Comparison of ENCODE assay signal across 1 cellular context in the genomic region with DNA sequence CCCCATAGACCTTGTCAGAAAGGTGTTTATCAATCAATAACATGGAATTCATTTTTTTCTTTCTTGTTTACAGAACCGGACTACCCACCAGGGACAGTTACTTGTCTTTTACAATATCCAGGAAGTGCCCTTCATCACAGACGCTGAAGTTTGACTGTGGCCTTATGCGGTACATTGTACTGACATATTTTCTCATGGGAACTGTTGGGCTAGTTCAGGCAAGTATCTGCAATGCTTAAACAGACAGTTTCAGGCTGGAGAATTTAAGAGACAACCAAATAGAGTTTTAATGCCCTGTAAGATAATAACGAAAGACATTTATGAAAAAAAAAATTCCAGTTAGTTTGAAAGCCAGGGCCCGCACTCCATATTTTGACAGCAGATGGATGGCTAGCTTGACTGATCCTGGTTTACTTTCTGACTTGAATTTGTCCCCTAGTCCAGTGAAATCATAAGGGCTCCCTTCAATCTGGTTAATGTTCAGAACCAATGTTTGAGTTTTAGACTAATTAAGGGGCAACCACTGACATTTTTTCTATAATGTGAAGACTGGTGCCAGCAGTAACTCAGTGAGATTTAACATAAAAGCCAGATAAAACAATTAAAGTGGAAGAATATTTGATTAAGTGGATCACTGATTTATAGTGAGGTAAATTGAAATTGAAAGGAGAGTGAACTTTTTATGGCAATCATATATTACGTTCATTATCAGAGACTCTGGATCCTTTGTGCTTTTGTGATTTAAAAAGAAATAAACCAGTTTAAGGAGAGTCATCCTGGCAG.
TF ChIP-seq lines count a peak whose summit lies in the region.

No MANE protein-coding gene starts in this region.

TF ChIP-seq in GM23338, 12 proteins besides CTCF, POLR2A, EP300 and RAD21:
- TF ChIP-seq, protein P1, sequence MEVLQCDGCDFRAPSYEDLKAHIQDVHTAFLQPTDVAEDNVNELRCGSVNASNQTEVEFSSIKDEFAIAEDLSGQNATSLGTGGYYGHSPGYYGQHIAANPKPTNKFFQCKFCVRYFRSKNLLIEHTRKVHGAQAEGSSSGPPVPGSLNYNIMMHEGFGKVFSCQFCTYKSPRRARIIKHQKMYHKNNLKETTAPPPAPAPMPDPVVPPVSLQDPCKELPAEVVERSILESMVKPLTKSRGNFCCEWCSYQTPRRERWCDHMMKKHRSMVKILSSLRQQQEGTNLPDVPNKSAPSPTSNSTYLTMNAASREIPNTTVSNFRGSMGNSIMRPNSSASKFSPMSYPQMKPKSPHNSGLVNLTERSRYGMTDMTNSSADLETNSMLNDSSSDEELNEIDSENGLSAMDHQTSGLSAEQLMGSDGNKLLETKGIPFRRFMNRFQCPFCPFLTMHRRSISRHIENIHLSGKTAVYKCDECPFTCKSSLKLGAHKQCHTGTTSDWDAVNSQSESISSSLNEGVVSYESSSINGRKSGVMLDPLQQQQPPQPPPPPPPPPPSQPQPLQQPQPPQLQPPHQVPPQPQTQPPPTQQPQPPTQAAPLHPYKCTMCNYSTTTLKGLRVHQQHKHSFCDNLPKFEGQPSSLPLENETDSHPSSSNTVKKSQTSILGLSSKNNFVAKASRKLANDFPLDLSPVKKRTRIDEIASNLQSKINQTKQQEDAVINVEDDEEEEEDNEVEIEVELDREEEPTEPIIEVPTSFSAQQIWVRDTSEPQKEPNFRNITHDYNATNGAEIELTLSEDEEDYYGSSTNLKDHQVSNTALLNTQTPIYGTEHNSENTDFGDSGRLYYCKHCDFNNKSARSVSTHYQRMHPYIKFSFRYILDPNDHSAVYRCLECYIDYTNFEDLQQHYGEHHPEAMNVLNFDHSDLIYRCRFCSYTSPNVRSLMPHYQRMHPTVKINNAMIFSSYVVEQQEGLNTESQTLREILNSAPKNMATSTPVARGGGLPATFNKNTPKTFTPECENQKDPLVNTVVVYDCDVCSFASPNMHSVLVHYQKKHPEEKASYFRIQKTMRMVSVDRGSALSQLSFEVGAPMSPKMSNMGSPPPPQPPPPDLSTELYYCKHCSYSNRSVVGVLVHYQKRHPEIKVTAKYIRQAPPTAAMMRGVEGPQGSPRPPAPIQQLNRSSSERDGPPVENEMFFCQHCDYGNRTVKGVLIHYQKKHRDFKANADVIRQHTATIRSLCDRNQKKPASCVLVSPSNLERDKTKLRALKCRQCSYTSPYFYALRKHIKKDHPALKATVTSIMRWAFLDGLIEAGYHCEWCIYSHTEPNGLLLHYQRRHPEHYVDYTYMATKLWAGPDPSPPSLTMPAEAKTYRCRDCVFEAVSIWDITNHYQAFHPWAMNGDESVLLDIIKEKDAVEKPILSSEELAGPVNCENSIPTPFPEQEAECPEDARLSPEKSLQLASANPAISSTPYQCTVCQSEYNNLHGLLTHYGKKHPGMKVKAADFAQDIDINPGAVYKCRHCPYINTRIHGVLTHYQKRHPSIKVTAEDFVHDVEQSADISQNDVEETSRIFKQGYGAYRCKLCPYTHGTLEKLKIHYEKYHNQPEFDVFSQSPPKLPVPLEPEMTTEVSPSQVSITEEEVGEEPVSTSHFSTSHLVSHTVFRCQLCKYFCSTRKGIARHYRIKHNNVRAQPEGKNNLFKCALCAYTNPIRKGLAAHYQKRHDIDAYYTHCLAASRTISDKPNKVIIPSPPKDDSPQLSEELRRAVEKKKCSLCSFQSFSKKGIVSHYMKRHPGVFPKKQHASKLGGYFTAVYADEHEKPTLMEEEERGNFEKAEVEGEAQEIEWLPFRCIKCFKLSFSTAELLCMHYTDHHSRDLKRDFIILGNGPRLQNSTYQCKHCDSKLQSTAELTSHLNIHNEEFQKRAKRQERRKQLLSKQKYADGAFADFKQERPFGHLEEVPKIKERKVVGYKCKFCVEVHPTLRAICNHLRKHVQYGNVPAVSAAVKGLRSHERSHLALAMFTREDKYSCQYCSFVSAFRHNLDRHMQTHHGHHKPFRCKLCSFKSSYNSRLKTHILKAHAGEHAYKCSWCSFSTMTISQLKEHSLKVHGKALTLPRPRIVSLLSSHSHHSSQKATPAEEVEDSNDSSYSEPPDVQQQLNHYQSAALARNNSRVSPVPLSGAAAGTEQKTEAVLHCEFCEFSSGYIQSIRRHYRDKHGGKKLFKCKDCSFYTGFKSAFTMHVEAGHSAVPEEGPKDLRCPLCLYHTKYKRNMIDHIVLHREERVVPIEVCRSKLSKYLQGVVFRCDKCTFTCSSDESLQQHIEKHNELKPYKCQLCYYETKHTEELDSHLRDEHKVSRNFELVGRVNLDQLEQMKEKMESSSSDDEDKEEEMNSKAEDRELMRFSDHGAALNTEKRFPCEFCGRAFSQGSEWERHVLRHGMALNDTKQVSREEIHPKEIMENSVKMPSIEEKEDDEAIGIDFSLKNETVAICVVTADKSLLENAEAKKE (CRISPR knock-in tag; IDR thresholded peaks at IDR 0.05) = no peak
- no peak for TF ChIP-seq EZH2phosphoT487 (IDR thresholded peaks at IDR 0.05; ENCODE audit: unreplicated experiment)
- TF ChIP-seq ZNF114 (CRISPR knock-in tag; IDR thresholded peaks at IDR 0.05) = no peak
- no peak for TF ChIP-seq POLR2AphosphoS5 (IDR thresholded peaks at IDR 0.05; ENCODE audit: low read depth)
- TF ChIP-seq, protein P2, sequence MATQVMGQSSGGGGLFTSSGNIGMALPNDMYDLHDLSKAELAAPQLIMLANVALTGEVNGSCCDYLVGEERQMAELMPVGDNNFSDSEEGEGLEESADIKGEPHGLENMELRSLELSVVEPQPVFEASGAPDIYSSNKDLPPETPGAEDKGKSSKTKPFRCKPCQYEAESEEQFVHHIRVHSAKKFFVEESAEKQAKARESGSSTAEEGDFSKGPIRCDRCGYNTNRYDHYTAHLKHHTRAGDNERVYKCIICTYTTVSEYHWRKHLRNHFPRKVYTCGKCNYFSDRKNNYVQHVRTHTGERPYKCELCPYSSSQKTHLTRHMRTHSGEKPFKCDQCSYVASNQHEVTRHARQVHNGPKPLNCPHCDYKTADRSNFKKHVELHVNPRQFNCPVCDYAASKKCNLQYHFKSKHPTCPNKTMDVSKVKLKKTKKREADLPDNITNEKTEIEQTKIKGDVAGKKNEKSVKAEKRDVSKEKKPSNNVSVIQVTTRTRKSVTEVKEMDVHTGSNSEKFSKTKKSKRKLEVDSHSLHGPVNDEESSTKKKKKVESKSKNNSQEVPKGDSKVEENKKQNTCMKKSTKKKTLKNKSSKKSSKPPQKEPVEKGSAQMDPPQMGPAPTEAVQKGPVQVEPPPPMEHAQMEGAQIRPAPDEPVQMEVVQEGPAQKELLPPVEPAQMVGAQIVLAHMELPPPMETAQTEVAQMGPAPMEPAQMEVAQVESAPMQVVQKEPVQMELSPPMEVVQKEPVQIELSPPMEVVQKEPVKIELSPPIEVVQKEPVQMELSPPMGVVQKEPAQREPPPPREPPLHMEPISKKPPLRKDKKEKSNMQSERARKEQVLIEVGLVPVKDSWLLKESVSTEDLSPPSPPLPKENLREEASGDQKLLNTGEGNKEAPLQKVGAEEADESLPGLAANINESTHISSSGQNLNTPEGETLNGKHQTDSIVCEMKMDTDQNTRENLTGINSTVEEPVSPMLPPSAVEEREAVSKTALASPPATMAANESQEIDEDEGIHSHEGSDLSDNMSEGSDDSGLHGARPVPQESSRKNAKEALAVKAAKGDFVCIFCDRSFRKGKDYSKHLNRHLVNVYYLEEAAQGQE (IDR thresholded peaks at IDR 0.05; ENCODE audit: unreplicated experiment) = no peak
- no peak for TF ChIP-seq ZNF331 (CRISPR knock-in tag; IDR thresholded peaks at IDR 0.05; ENCODE audit: low read depth)
- no peak for TF ChIP-seq NANOG (IDR thresholded peaks at IDR 0.05; ENCODE audit: borderline replicate concordance)
- TF ChIP-seq JUNB (IDR thresholded peaks at IDR 0.05; ENCODE audit: unreplicated experiment) = no peak
- no peak for TF ChIP-seq CREB1 (CRISPR knock-in tag; IDR thresholded peaks at IDR 0.05; ENCODE audit: low read depth)
